ENCODE assay signal across 26 cellular contexts in the genomic region with DNA sequence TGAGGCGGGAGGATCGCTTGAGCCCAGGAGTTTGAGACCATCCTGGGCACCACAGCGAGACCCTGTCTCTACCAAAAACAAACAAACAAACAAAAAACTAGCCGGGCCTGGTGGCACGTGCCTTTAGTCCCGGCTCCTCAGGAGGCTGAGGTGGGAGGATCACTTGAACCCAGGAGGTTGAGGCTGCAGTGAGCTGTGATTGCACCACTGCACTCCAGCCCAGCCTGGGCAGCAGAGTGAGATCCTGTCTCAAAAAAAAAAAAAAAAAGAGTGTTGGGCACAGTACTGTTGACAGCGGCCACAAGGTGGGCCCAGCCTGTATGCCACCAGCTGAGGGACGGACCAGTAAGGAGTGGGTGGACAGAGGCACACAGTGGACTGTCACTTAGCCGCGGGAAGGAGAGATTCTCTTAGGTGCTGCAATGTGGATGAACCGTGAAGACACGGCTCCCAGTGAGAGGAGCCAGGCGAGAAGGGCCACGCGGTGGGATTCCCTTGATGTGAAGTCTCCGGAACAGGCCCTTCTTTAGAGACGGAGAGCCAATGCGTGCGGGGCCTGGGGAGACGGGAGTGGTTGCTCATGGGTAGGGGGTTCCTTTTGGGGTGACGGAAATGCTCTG. TPM values are rescaled to one million over a fixed set of nuclear protein-coding genes. Genes with fewer than 3 reads are reported as not detected.
A peak's percentile ranks its signal among the peaks of the same experiment; 100 is the strongest.
DNase-seq lines count a peak whose midpoint lies in the region; ATAC-seq and TF ChIP-seq lines count a peak whose summit lies in the region.
"Had no signal": no experiment of that assay in that cellular context is flagged by ENCODE, and none has a peak within 500 bp of the region (broad histone marks: within the 10 kb centered on the region; RNA-seq: fewer than 3 reads in every experiment).

No MANE protein-coding gene starts in this region.

- CTCF ChIA-PET in RWPE1 (lab: Yijun Ruan, JAX), result interaction anchor here (0.6 to 0.7 kb wide), 2 partner anchors 14 to 125 kb away, joined by 3 read pairs; no protein-coding TSS in a partner anchor

- H3K4me3 Mint-ChIP-seq in effector memory CD8-positive, alpha-beta T cell, result peak overlapping the region in 1 of 2 donors; percentile 23
- no peak overlapping the region for H3K4me3 Mint-ChIP-seq in stimulated activated effector memory CD8-positive, alpha-beta T cell treated with anti-CD3 and anti-CD28 coated beads, Interleukin-12 subunit alpha, Interleukin-12 subunit beta, amount 100 ng/mL, for 72 hours
- H3K4me3 Mint-ChIP-seq: activated CD4-positive, alpha-beta memory T cell treated with anti-CD3 and anti-CD28 coated beads for 36 hours; activated naive CD4-positive, alpha-beta T cell treated with anti-CD3 and anti-CD28 coated beads, Interleukin-2, amount 50 U/mL, for 24 hours; activated T-helper 1 cell treated with anti-CD3 and anti-CD28 coated beads, Interleukin-12 subunit alpha, Interleukin-12 subunit beta, Interleukin-2, Interleukin-4 antibody, amounts not matched to agents 30 ng/mL and 10 ng/mL and 1 ng/mL, durations not matched to agents 14 hours and 24 hours and 36 hours; stimulated activated naive CD8-positive, alpha-beta T cell treated with anti-CD3 and anti-CD28 coated beads, Interleukin-15, Interleukin-2, amounts not matched to agents 100 ng/mL and 50 ng/mL, for 24 hours had no signal

- peak overlapping the region; percentile 15 to 24 for H3K27ac Mint-ChIP-seq in activated naive CD4-positive, alpha-beta T cell treated with anti-CD3 and anti-CD28 coated beads, Interleukin-2, amount 50 U/mL, for 72 hours
- H3K27ac Mint-ChIP-seq in effector memory CD8-positive, alpha-beta T cell, result peak overlapping the region; percentile 26 to 67
- H3K27ac Mint-ChIP-seq in stimulated activated effector memory CD8-positive, alpha-beta T cell treated with anti-CD3 and anti-CD28 coated beads, Interleukin-12 subunit alpha, Interleukin-12 subunit beta, amount 100 ng/mL, for 72 hours, result peak overlapping the region; percentile 65
- H3K27ac Mint-ChIP-seq: activated CD4-positive, alpha-beta memory T cell treated with anti-CD3 and anti-CD28 coated beads for 36 hours; activated naive CD4-positive, alpha-beta T cell treated with anti-CD3 and anti-CD28 coated beads, Interleukin-2, amount 50 U/mL, for 24 hours; activated T-helper 1 cell treated with anti-CD3 and anti-CD28 coated beads, Interleukin-12 subunit alpha, Interleukin-12 subunit beta, Interleukin-2, Interleukin-4 antibody, amounts not matched to agents 30 ng/mL and 10 ng/mL and 1 ng/mL, durations not matched to agents 14 hours and 24 hours and 36 hours; stimulated activated naive CD8-positive, alpha-beta T cell treated with anti-CD3 and anti-CD28 coated beads, Interleukin-15, Interleukin-2, amounts not matched to agents 100 ng/mL and 50 ng/mL, for 24 hours had no signal

- H3K4me1 Mint-ChIP-seq in effector memory CD8-positive, alpha-beta T cell (ENCODE audit: low read depth in 2 of 2), result peaks cover 24 to 30% of the 10 kb centered on the region in 2 donors
- peaks cover 11% of the 10 kb centered on the region for H3K4me1 Mint-ChIP-seq in stimulated activated effector memory CD8-positive, alpha-beta T cell treated with anti-CD3 and anti-CD28 coated beads, Interleukin-12 subunit alpha, Interleukin-12 subunit beta, amount 100 ng/mL, for 72 hours

- peak overlapping the region; percentile 88 for H3K27ac ChIP-seq in RWPE1
- H3K27ac ChIP-seq: right atrium auricular region, thoracic aorta, vagina had no signal

- H3K36me3 Mint-ChIP-seq in activated naive CD4-positive, alpha-beta T cell treated with anti-CD3 and anti-CD28 coated beads, Interleukin-2, amount 50 U/mL, for 72 hours, result no peaks in the 10 kb centered on the region
- H3K36me3 Mint-ChIP-seq in effector memory CD8-positive, alpha-beta T cell (ENCODE audit: insufficient read depth), result peaks cover 27% of the 10 kb centered on the region
- H3K36me3 Mint-ChIP-seq in stimulated activated effector memory CD8-positive, alpha-beta T cell treated with anti-CD3 and anti-CD28 coated beads, Interleukin-12 subunit alpha, Interleukin-12 subunit beta, amount 100 ng/mL, for 72 hours, result peaks cover 36% of the 10 kb centered on the region
- H3K36me3 Mint-ChIP-seq: activated CD4-positive, alpha-beta memory T cell treated with anti-CD3 and anti-CD28 coated beads for 36 hours; activated naive CD4-positive, alpha-beta T cell treated with anti-CD3 and anti-CD28 coated beads, Interleukin-2, amount 50 U/mL, for 24 hours had no signal

- DNase-seq in activated naive CD4-positive, alpha-beta T cell treated with anti-CD3 and anti-CD28 coated beads, Interleukin-2, amount 50 U/mL, for 72 hours (ENCODE audit: low spot score in 2 of 2), result no peak
- DNase-seq in activated naive CD4-positive, alpha-beta T cell treated with Interleukin-2 at 50 U/mL for 16 hours, result no peak
- DNase-seq in RWPE1 (ENCODE audit: low spot score), result no peak
- DNase-seq in effector memory CD8-positive, alpha-beta T cell, result no peak
- DNase-seq in stimulated activated effector memory CD8-positive, alpha-beta T cell treated with anti-CD3 and anti-CD28 coated beads, Interleukin-12 subunit alpha, Interleukin-12 subunit beta, amount 100 ng/mL, for 72 hours (ENCODE audit: low spot score in 2 of 2), result no peak
- DNase-seq in SK-N-DZ (ENCODE audit: low spot score), result no peak
- DNase-seq: activated CD4-positive, alpha-beta memory T cell treated with anti-CD3 and anti-CD28 coated beads for 36 hours; activated CD4-positive, CD25-positive, alpha-beta regulatory T cell treated with anti-CD3 and anti-CD28 coated beads, Interleukin-2, amount 50 U/mL, for 72 hours; aorta; effector memory CD4-positive, alpha-beta T cell; KG1; NCI-H1092 treated with DMSO at 0.1 percent for 48 hours; NCI-H187; NCI-H524 treated with DMSO at 0.1 percent for 48 hours; OCI-M1; Right ventricle myocardium superior; T-helper 2 cell had no signal

- no peak for TF ChIP-seq CTCF in RWPE1 (conservative IDR thresholded peaks at IDR 0.05; ENCODE audit: low read depth)

- H3K27me3 Mint-ChIP-seq in effector memory CD8-positive, alpha-beta T cell, result no peaks in the 10 kb centered on the region
- H3K27me3 Mint-ChIP-seq: activated CD4-positive, alpha-beta memory T cell treated with anti-CD3 and anti-CD28 coated beads for 36 hours; activated naive CD4-positive, alpha-beta T cell treated with anti-CD3 and anti-CD28 coated beads, Interleukin-2, amount 50 U/mL, for 24 hours; stimulated activated naive CD8-positive, alpha-beta T cell treated with anti-CD3 and anti-CD28 coated beads, Interleukin-15, Interleukin-2, amounts not matched to agents 100 ng/mL and 50 ng/mL, for 24 hours had no signal

- ATAC-seq in activated naive CD4-positive, alpha-beta T cell treated with anti-CD3 and anti-CD28 coated beads, Interleukin-2, amount 50 U/mL, for 72 hours, result no peak
- no peak for ATAC-seq in effector memory CD8-positive, alpha-beta T cell (replicated peaks)
- ATAC-seq in stimulated activated effector memory CD8-positive, alpha-beta T cell treated with anti-CD3 and anti-CD28 coated beads, Interleukin-12 subunit alpha, Interleukin-12 subunit beta, amount 100 ng/mL, for 72 hours, result no peak
- ATAC-seq in GM18873 (IDR thresholded peaks at IDR 0.05; ENCODE audit: low FRiP score, unreplicated experiment) (no peak), HG03045 (IDR thresholded peaks at IDR 0.05; ENCODE audit: unreplicated experiment) (no peak)
- ATAC-seq: left lobe of liver had no signal

- POLR2A ChIA-PET in RWPE1 (lab: Yijun Ruan, JAX; ENCODE audit: low non-redundant PET), result no interaction called here

- H3K9me3 Mint-ChIP-seq in activated naive CD4-positive, alpha-beta T cell treated with anti-CD3 and anti-CD28 coated beads, Interleukin-2, amount 50 U/mL, for 72 hours, result no peaks in the 10 kb centered on the region
- no peaks in the 10 kb centered on the region for H3K9me3 Mint-ChIP-seq in effector memory CD8-positive, alpha-beta T cell
- no peaks in the 10 kb centered on the region for H3K9me3 Mint-ChIP-seq in stimulated activated effector memory CD8-positive, alpha-beta T cell treated with anti-CD3 and anti-CD28 coated beads, Interleukin-12 subunit alpha, Interleukin-12 subunit beta, amount 100 ng/mL, for 72 hours
- H3K9me3 Mint-ChIP-seq: activated CD4-positive, alpha-beta memory T cell treated with anti-CD3 and anti-CD28 coated beads for 36 hours; activated naive CD4-positive, alpha-beta T cell treated with anti-CD3 and anti-CD28 coated beads, Interleukin-2, amount 50 U/mL, for 24 hours; activated T-helper 1 cell treated with anti-CD3 and anti-CD28 coated beads, Interleukin-12 subunit alpha, Interleukin-12 subunit beta, Interleukin-2, Interleukin-4 antibody, amounts not matched to agents 30 ng/mL and 10 ng/mL and 1 ng/mL, durations not matched to agents 14 hours and 24 hours and 36 hours; stimulated activated naive CD8-positive, alpha-beta T cell treated with anti-CD3 and anti-CD28 coated beads, Interleukin-15, Interleukin-2, amounts not matched to agents 100 ng/mL and 50 ng/mL, for 24 hours had no signal

RNA-seq across cellular contexts. Expression of a gene that starts 31.1 kb away (rescaled TPM):
- total RNA-seq in activated naive CD4-positive, alpha-beta T cell treated with anti-CD3 and anti-CD28 coated beads, Interleukin-2, amount 50 U/mL, for 72 hours, result 10 to 100 TPM; 18.5 to 27.9 TPM
- polyA plus RNA-seq in SK-N-DZ (2014; cell fraction: cytosol; rRNA removed), result 51.5 and 62.6 TPM in 2 replicates
- 114 and 225 TPM in 2 replicates for polyA plus RNA-seq in SK-N-DZ (2014; cell fraction: nucleus; rRNA removed)

RNA-seq across cellular contexts. Expression of a gene that starts 44.6 kb away (rescaled TPM):
- 10 to 100 TPM; 42.3 to 73.6 TPM for total RNA-seq in activated naive CD4-positive, alpha-beta T cell treated with anti-CD3 and anti-CD28 coated beads, Interleukin-2, amount 50 U/mL, for 72 hours
- polyA plus RNA-seq in SK-N-DZ (2014; cell fraction: cytosol; rRNA removed), result 102 and 106 TPM in 2 replicates
- polyA plus RNA-seq in SK-N-DZ (2014; cell fraction: nucleus; rRNA removed), result 64.7 and 66.3 TPM in 2 replicates
